14 cellular contexts compared by ENCODE assay signal in the genomic region with DNA sequence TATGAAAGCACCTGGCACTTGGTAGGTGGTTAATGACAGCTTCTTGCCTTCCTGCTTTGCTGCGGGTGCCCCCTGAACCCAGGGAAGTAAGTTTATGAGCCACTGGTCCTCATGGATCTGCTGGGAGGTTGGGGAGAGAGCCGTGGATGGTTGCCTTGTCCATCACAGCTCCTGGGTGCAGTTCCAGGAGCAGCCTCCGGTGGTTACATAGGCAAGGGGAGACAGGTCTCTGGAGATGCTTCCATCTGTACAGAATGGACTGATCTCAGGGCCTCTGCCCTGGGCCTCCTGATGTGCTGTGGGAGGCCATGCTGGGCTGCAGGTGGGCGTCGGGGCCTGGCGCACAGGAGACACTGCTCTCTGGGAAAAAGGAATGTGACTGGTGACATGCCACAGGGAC. TPM values are rescaled to one million over a fixed set of nuclear protein-coding genes. Genes with fewer than 3 reads are reported as not detected.
DNase-seq lines count a peak whose midpoint lies in the region; ATAC-seq and TF ChIP-seq lines count a peak whose summit lies in the region.
"Had no signal": no experiment of that assay in that cellular context is flagged by ENCODE, and none has a peak within 500 bp of the region (broad histone marks: within the 10 kb centered on the region; RNA-seq: fewer than 3 reads in every experiment).

No MANE protein-coding gene starts in this region.

- intact Hi-C loops in body of pancreas (cut with DNase I) = no loop called here
- intact Hi-C loops in activated CD4-positive, alpha-beta memory T cell treated with anti-CD3 and anti-CD28 coated beads for 36 hours (cut with micrococcal nuclease) = no loop called here

- no peaks in the 10 kb centered on the region for H3K79me2 ChIP-seq in GM23338 (replicated peaks; ENCODE audit: insufficient read depth)
- H3K79me2 ChIP-seq: hepatocyte had no signal

- peaks cover 4% of the 10 kb centered on the region for H3K4me1 Mint-ChIP-seq in GM23338
- H3K4me1 Mint-ChIP-seq in activated CD4-positive, alpha-beta memory T cell treated with anti-CD3 and anti-CD28 coated beads for 36 hours (ENCODE audit: low read depth) = no peaks in the 10 kb centered on the region
- H3K4me1 Mint-ChIP-seq: T-helper 17 cell had no signal

- no peaks in the 10 kb centered on the region for H3K36me3 ChIP-seq in GM23338 (ENCODE audit: insufficient read depth)
- H3K36me3 ChIP-seq in body of pancreas (replicated peaks in 1 of 2; ENCODE audit: insufficient read depth in 1 of 2, low read depth in 2 of 2) = no peaks in the 10 kb centered on the region
- no peaks in the 10 kb centered on the region for H3K36me3 ChIP-seq in kidney epithelial cell (ENCODE audit: control insufficient read depth, insufficient read depth, low read length)
- H3K36me3 ChIP-seq: tibial nerve had no signal

- TF ChIP-seq POLR2A in body of pancreas (IDR thresholded peaks at IDR 0.05) = no peak

- 94 to 96% methylated on average over 2 to 6 of the region's 6 CpGs for WGBS in body of pancreas, 2 donors

- no peaks in the 10 kb centered on the region for H3K9me3 ChIP-seq in body of pancreas
- H3K9me3 ChIP-seq: tibial nerve had no signal

- POLR2A ChIA-PET in activated CD4-positive, alpha-beta memory T cell treated with anti-CD3 and anti-CD28 coated beads for 36 hours (lab: Charles Lee) = no interaction called here

- no peaks in the 10 kb centered on the region for H3F3A ChIP-seq in GM23338 (replicated peaks; ENCODE audit: low read depth)

- H4K20me1 ChIP-seq in GM23338 (replicated peaks; ENCODE audit: insufficient read depth) = no peaks in the 10 kb centered on the region

- H3K4me3 ChIP-seq in GM23338 (no peak overlapping the region), body of pancreas (no peak overlapping the region), kidney epithelial cell (ENCODE audit: low read depth, low read length) (no peak overlapping the region)
- H3K4me3 ChIP-seq: hepatocyte, tibial nerve had no signal

- H3K27ac Mint-ChIP-seq in GM23338 = no peak overlapping the region
- H3K27ac Mint-ChIP-seq in activated CD4-positive, alpha-beta memory T cell treated with anti-CD3 and anti-CD28 coated beads for 36 hours = no peak overlapping the region
- H3K27ac Mint-ChIP-seq: effector memory CD8-positive, alpha-beta T cell; T-helper 17 cell had no signal

- no peaks in the 10 kb centered on the region for H3K27me3 ChIP-seq in GM23338 (ENCODE audit: insufficient read depth)
- no peaks in the 10 kb centered on the region for H3K27me3 ChIP-seq in body of pancreas
- H3K27me3 ChIP-seq in kidney epithelial cell (ENCODE audit: control insufficient read depth, insufficient read depth, low read length) = no peaks in the 10 kb centered on the region
- H3K27me3 ChIP-seq: hepatocyte, tibial nerve had no signal

- no peaks in the 10 kb centered on the region for H3K36me3 Mint-ChIP-seq in GM23338 (ENCODE audit: low read depth)
- H3K36me3 Mint-ChIP-seq in activated CD4-positive, alpha-beta memory T cell treated with anti-CD3 and anti-CD28 coated beads for 36 hours = no peaks in the 10 kb centered on the region

- no peak overlapping the region for H3K27ac ChIP-seq in 22Rv1
- H3K27ac ChIP-seq in GM23338 (ENCODE audit: low read depth) = no peak overlapping the region
- H3K27ac ChIP-seq in body of pancreas = no peak overlapping the region
- H3K27ac ChIP-seq: hepatocyte, tibial nerve had no signal

- H2AFZ ChIP-seq in GM23338 = no peak overlapping the region
- H2AFZ ChIP-seq: hepatocyte had no signal

- no peak overlapping the region for H3K4me2 ChIP-seq in GM23338
- H3K4me2 ChIP-seq: hepatocyte had no signal

- no peaks in the 10 kb centered on the region for H3K9me3 Mint-ChIP-seq in GM23338
- H3K9me3 Mint-ChIP-seq in activated CD4-positive, alpha-beta memory T cell treated with anti-CD3 and anti-CD28 coated beads for 36 hours = no peaks in the 10 kb centered on the region
- H3K9me3 Mint-ChIP-seq: effector memory CD8-positive, alpha-beta T cell had no signal

- peak; percentile 9; the same call in 1 of the 2 replicates for TF ChIP-seq CTCF in 22Rv1 (IDR thresholded peaks at IDR 0.05)
- TF ChIP-seq CTCF in GM23338 (conservative IDR thresholded peaks at IDR 0.05; ENCODE audit: low read depth in 2 of 2) = peak; percentile 42
- TF ChIP-seq CTCF in body of pancreas (IDR thresholded peaks at IDR 0.05) = peak in 1 of 7 experiments; percentile 16
- TF ChIP-seq CTCF in kidney epithelial cell (IDR thresholded peaks at IDR 0.05; ENCODE audit: insufficient read depth, low read length, poor library complexity, severe bottlenecking) = peak; percentile 20

- H3K4me1 ChIP-seq in GM23338 (ENCODE audit: insufficient read depth) = no peaks in the 10 kb centered on the region
- peaks cover 6% of the 10 kb centered on the region for H3K4me1 ChIP-seq in body of pancreas

- ATAC-seq in GM23338 = peak; percentile 91
- peak; percentile 9 for ATAC-seq in body of pancreas
- ATAC-seq in HG03095 (IDR thresholded peaks at IDR 0.05; ENCODE audit: unreplicated experiment) = no peak
- ATAC-seq: effector memory CD8-positive, alpha-beta T cell; T-helper 17 cell had no signal

- H3K27me3 Mint-ChIP-seq in GM23338 (ENCODE audit: insufficient read depth, low read depth, poor library complexity) = peaks cover 9% of the 10 kb centered on the region
- H3K27me3 Mint-ChIP-seq in activated CD4-positive, alpha-beta memory T cell treated with anti-CD3 and anti-CD28 coated beads for 36 hours = peaks cover 2% of the 10 kb centered on the region

- H3K9me2 ChIP-seq in GM23338 (ENCODE audit: insufficient read depth) = no peaks in the 10 kb centered on the region

- DNase-seq in GM23338 (ENCODE audit: low spot score) (peak; percentile 66), body of pancreas (no peak), kidney epithelial cell (ENCODE audit: low read depth) (no peak), Ammon's horn (ENCODE audit: low spot score) (no peak)
- no peak for DNase-seq in stimulated activated CD4-positive, alpha-beta T cell treated with anti-CD3 and anti-CD28 coated beads, Interleukin-1b, Interleukin-23, amount 100 ng/mL, for 48 hours
- no peak for DNase-seq in activated CD4-positive, alpha-beta memory T cell treated with anti-CD3 and anti-CD28 coated beads for 36 hours
- DNase-seq: activated CD4-positive, alpha-beta T cell treated with anti-CD3 and anti-CD28 coated beads, Interleukin-2, amount 50 U/mL, for 4 hours; effector memory CD8-positive, alpha-beta T cell; NCI-H446; T-helper 17 cell had no signal

- CTCF ChIA-PET in activated CD4-positive, alpha-beta memory T cell treated with anti-CD3 and anti-CD28 coated beads for 36 hours (lab: Charles Lee) = interaction anchor here (1.3 kb wide), 1 partner anchor 13 kb away, joined by 3 read pairs; no protein-coding TSS in a partner anchor

- no peak overlapping the region for H3K4me3 Mint-ChIP-seq in GM23338
- H3K4me3 Mint-ChIP-seq in activated CD4-positive, alpha-beta memory T cell treated with anti-CD3 and anti-CD28 coated beads for 36 hours = no peak overlapping the region
- H3K4me3 Mint-ChIP-seq: effector memory CD8-positive, alpha-beta T cell; T-helper 17 cell had no signal

TF ChIP-seq in GM23338, 12 proteins besides CTCF, POLR2A, EP300 and RAD21 (continues in another document):
- TF ChIP-seq, protein P1, sequence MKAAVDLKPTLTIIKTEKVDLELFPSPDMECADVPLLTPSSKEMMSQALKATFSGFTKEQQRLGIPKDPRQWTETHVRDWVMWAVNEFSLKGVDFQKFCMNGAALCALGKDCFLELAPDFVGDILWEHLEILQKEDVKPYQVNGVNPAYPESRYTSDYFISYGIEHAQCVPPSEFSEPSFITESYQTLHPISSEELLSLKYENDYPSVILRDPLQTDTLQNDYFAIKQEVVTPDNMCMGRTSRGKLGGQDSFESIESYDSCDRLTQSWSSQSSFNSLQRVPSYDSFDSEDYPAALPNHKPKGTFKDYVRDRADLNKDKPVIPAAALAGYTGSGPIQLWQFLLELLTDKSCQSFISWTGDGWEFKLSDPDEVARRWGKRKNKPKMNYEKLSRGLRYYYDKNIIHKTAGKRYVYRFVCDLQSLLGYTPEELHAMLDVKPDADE (IDR thresholded peaks at IDR 0.05) = no peak
- TF ChIP-seq ZNF114 (CRISPR knock-in tag; IDR thresholded peaks at IDR 0.05) = no peak

RNA-seq across cellular contexts. Expression of a gene that starts 31.6 kb away (rescaled TPM):
- total RNA-seq in GM23338 (2014; rRNA removed; shearing (Covaris generic)) = 37.9 and 46.8 TPM in 2 replicates
- 12.1 and 13.4 TPM in 2 replicates for polyA plus RNA-seq in GM23338 (2016; fragmentation: Nextera tagmentation; extraction: Ambion mirVana)
- total RNA-seq in body of pancreas (10 to 100 TPM; 81.4 to 93.1 TPM), kidney epithelial cell (23.5 and 29.5 TPM in 2 replicates)
- not detected for total RNA-seq in activated CD4-positive, alpha-beta memory T cell treated with anti-CD3 and anti-CD28 coated beads for 36 hours

Comparison
In these comparisons a context has a peak if more than half of its experiments do, and no peak if none do; other contexts are left out.
1. RNA of a gene that starts 31.6 kb away (total RNA-seq): 81.4 to 93.1 TPM in body of pancreas, 37.9 to 46.8 TPM in GM23338 and 23.5 to 29.5 TPM in kidney epithelial cell; not detected in activated CD4-positive, alpha-beta memory T cell treated with anti-CD3 and anti-CD28 coated beads for 36 hours; every median in the first group is over 10 times any median in the second.